Comparison of ENCODE assay signal across 8 cellular contexts in the genomic region with DNA sequence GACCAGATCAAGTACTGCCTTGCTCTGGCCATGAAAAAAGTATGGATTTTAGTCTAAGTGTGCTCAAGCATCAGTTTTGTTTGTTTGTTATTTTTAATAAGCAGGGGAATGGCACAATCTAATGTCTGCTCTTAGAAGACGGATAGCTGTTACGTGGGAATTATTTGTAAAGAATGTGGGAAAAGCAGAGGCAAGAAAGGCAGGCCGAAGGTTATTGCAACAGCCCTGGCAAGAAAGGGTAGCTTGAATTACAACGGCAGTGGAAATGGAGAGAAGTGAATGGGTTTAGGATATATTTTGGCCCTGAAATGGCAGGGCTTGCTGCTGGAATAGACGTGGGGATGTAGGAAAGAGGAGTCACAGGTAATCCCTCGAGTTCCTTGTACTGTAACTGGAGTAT. TPM values are rescaled to one million over a fixed set of nuclear protein-coding genes. Genes with fewer than 3 reads are reported as not detected.
DNase-seq lines count a peak whose midpoint lies in the region; ATAC-seq, FAIRE-seq and TF ChIP-seq lines count a peak whose summit lies in the region.

No MANE protein-coding gene starts in this region.

- TF ChIP-seq RAD21 in SK-N-SH (IDR thresholded peaks at IDR 0.05; ENCODE audit: low read length): no peak

- peak overlapping the region; percentile 91 for H3K27ac Mint-ChIP-seq in activated naive CD8-positive, alpha-beta T cell
- H3K27ac Mint-ChIP-seq in stimulated activated naive CD8-positive, alpha-beta T cell treated with anti-CD3 and anti-CD28 coated beads, Interleukin-15, amount 100 ng/mL, for 72 hours: peak overlapping the region; percentile 49 to 89

- H2AFZ ChIP-seq in SK-N-SH (ENCODE audit: low read depth): peak overlapping the region; percentile 77

- H3F3A ChIP-seq in SK-N-SH (replicated peaks; ENCODE audit: insufficient read depth): peaks cover 12% of the 10 kb centered on the region

- peak overlapping the region; percentile 85 for H3K9ac ChIP-seq in SK-N-SH

- H3K4me1 ChIP-seq in SK-N-SH (ENCODE audit: control insufficient read depth in 1 of 2, insufficient read depth in 2 of 2, low read depth in 1 of 2, low read length in 1 of 2): peaks cover 18% of the 10 kb centered on the region in 2 experiments; a peak in 3 of 4 replicates

- TF ChIP-seq EP300 in SK-N-SH (IDR thresholded peaks at IDR 0.05; ENCODE audit: borderline replicate concordance in 1 of 2, low read depth in 1 of 2, low read length in 1 of 2): no peak

- no peak for DNase-seq in SK-N-SH
- DNase-seq in stimulated activated naive CD8-positive, alpha-beta T cell treated with anti-CD3 and anti-CD28 coated beads, Interleukin-15, amount 100 ng/mL, for 72 hours: no peak
- no peak for DNase-seq in NCI-H2029 treated with DMSO at 0.1 percent for 48 hours (lab: John Stamatoyannopoulos, UW)
- DNase-seq in GM12891 (ENCODE audit: insufficient read length, low spot score): no peak

- peak overlapping the region; percentile 55 to 87; a peak in 3 of 4 replicates for H3K27ac ChIP-seq in SK-N-SH (ENCODE audit: low read depth in 2 of 2, low read length in 1 of 2)

- H3K36me3 Mint-ChIP-seq in activated naive CD8-positive, alpha-beta T cell: peaks cover 7% of the 10 kb centered on the region

- H3K9me3 ChIP-seq in SK-N-SH (no peaks in the 10 kb centered on the region), iPS-18c (ENCODE audit: control insufficient read depth, insufficient read depth, low read length) (no peaks in the 10 kb centered on the region)

- peaks cover 15 to 28% of the 10 kb centered on the region in 2 experiments for H3K36me3 ChIP-seq in SK-N-SH (replicated peaks in 1 of 2; ENCODE audit: control insufficient read depth in 1 of 2, insufficient read depth in 2 of 2, low read length in 1 of 2)

- no peaks in the 10 kb centered on the region for H4K20me1 ChIP-seq in SK-N-SH (ENCODE audit: insufficient read depth)

- 51% methylated on average over 6 of the region's 6 CpGs for WGBS in SK-N-SH (ENCODE audit: low lambda C conversion rate)

- FAIRE-seq in GM12891 (lab: Jason Lieb, UNC): no peak

- peak overlapping the region; percentile 96 for H3K4me3 Mint-ChIP-seq in activated naive CD8-positive, alpha-beta T cell
- peak overlapping the region; percentile 88 to 96 for H3K4me3 Mint-ChIP-seq in stimulated activated naive CD8-positive, alpha-beta T cell treated with anti-CD3 and anti-CD28 coated beads, Interleukin-15, amount 100 ng/mL, for 72 hours

- peak overlapping the region; percentile 93 for H3K4me2 ChIP-seq in SK-N-SH

- H3K27me3 ChIP-seq in SK-N-SH (ENCODE audit: insufficient read depth): no peaks in the 10 kb centered on the region

- no peak for TF ChIP-seq POLR2A in GM12891 (IDR thresholded peaks at IDR 0.05; ENCODE audit: low read depth, low read length)

- H3K27me3 Mint-ChIP-seq in activated naive CD8-positive, alpha-beta T cell: peaks cover 1% of the 10 kb centered on the region
- no peaks in the 10 kb centered on the region for H3K27me3 Mint-ChIP-seq in stimulated activated naive CD8-positive, alpha-beta T cell treated with anti-CD3 and anti-CD28 coated beads, Interleukin-15, amount 100 ng/mL, for 72 hours

- TF ChIP-seq CTCF in SK-N-SH (IDR thresholded peaks at IDR 0.05): no peak

- H3K79me2 ChIP-seq in SK-N-SH (ENCODE audit: insufficient read depth): peaks cover 58% of the 10 kb centered on the region

- no peak for ATAC-seq in SK-N-SH treated with all-trans-retinoic acid at 6 μM for 48 hours
- ATAC-seq in stimulated activated naive CD8-positive, alpha-beta T cell treated with anti-CD3 and anti-CD28 coated beads, Interleukin-15, amount 100 ng/mL, for 72 hours: no peak
- ATAC-seq in GM18519 (IDR thresholded peaks at IDR 0.05; ENCODE audit: low FRiP score, unreplicated experiment): no peak

- POLR2A ChIA-PET in SK-N-SH (lab: Yijun Ruan, JAX): interaction anchor here (0.9 to 1.5 kb wide), 2 partner anchors 15 to 123 kb away, joined by 3 read pairs; a partner anchor contains a TSS

- H3K4me3 ChIP-seq in SK-N-SH (ENCODE audit: low read depth in 2 of 2, low read length in 1 of 2) (peak overlapping the region; percentile 77 to 85), iPS-18c (ENCODE audit: insufficient read depth, low read depth, low read length) (peak overlapping the region; percentile 95)

- CTCF ChIA-PET in SK-N-SH (lab: Yijun Ruan, JAX): interaction anchor here (0.7 to 8.2 kb wide), 9 partner anchors 13 to 674 kb away, joined by 3 to 97 read pairs (median 3); a partner anchor contains a TSS

- H3K9me3 Mint-ChIP-seq in activated naive CD8-positive, alpha-beta T cell (ENCODE audit: low read depth): no peaks in the 10 kb centered on the region
- H3K9me3 Mint-ChIP-seq in stimulated activated naive CD8-positive, alpha-beta T cell treated with anti-CD3 and anti-CD28 coated beads, Interleukin-15, amount 100 ng/mL, for 72 hours: no peaks in the 10 kb centered on the region

- no peaks in the 10 kb centered on the region for H3K9me2 ChIP-seq in SK-N-SH

- peaks cover 42% of the 10 kb centered on the region for H3K4me1 Mint-ChIP-seq in activated naive CD8-positive, alpha-beta T cell (ENCODE audit: low read depth)
- peaks cover 77% of the 10 kb centered on the region for H3K4me1 Mint-ChIP-seq in stimulated activated naive CD8-positive, alpha-beta T cell treated with anti-CD3 and anti-CD28 coated beads, Interleukin-15, amount 100 ng/mL, for 72 hours

TF ChIP-seq in SK-N-SH, 30 proteins besides CTCF, POLR2A, EP300 and RAD21 (continues in another document):
- TF ChIP-seq FOXJ3 (CRISPR knock-in tag; IDR thresholded peaks at IDR 0.05) (no peak), FOXM1 (IDR thresholded peaks at IDR 0.05; ENCODE audit: low read depth) (no peak), NRF1 (IDR thresholded peaks at IDR 0.05; ENCODE audit: low read depth, low read length) (no peak), EZH2phosphoT487 (IDR thresholded peaks at IDR 0.05; ENCODE audit: borderline replicate concordance, low read depth) (no peak)
- TF ChIP-seq, protein P1, sequence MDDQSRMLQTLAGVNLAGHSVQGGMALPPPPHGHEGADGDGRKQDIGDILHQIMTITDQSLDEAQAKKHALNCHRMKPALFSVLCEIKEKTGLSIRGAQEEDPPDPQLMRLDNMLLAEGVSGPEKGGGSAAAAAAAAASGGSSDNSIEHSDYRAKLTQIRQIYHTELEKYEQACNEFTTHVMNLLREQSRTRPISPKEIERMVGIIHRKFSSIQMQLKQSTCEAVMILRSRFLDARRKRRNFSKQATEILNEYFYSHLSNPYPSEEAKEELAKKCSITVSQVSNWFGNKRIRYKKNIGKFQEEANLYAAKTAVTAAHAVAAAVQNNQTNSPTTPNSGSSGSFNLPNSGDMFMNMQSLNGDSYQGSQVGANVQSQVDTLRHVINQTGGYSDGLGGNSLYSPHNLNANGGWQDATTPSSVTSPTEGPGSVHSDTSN (IDR thresholded peaks at IDR 0.05): no peak

TF ChIP-seq in SK-N-SH treated with all-trans-retinoic acid at 6 μM for 48 hours, 23 proteins besides CTCF, POLR2A, EP300 and RAD21:
- TF ChIP-seq ZNF70 (CRISPR knock-in tag; IDR thresholded peaks at IDR 0.05) (no peak), TOX (CRISPR knock-in tag; IDR thresholded peaks at IDR 0.05; ENCODE audit: borderline replicate concordance) (no peak)

TF ChIP-seq in GM12891, 5 proteins besides CTCF, POLR2A, EP300 and RAD21:
- TF ChIP-seq TAF1 (IDR thresholded peaks at IDR 0.05; ENCODE audit: low read depth, low read length): no peak
- TF ChIP-seq POLR2AphosphoS5 (IDR thresholded peaks at IDR 0.05; ENCODE audit: low read depth, low read length): no peak
- TF ChIP-seq POU2F2 (IDR thresholded peaks at IDR 0.05; ENCODE audit: low read depth, low read length): no peak
- TF ChIP-seq SPI1 (IDR thresholded peaks at IDR 0.05; ENCODE audit: low read depth, low read length): no peak
- no peak for TF ChIP-seq PAX5 (IDR thresholded peaks at IDR 0.05; ENCODE audit: insufficient read depth, low read length, severe bottlenecking)

RNA-seq across cellular contexts. Expression of a gene that starts 1.0 kb away (rescaled TPM):
- polyA plus RNA-seq in SK-N-SH (2012; rRNA removed): 1.2 and 1.4 TPM in 2 replicates
- polyA plus RNA-seq in SK-N-SH (2012; cell fraction: cytosol; rRNA removed): 1.2 and 1.6 TPM in 2 replicates
- 0.55 and 0.80 TPM in 2 replicates for polyA plus RNA-seq in SK-N-SH (2012; cell fraction: nucleus; rRNA removed)
- polyA plus RNA-seq in GM12891 (2012; ENCODE audit: low read depth, missing spikeins): 3.9 TPM

RNA-seq across cellular contexts. Expression of a gene that starts 26.8 kb away (rescaled TPM):
- polyA plus RNA-seq in SK-N-SH (2012; rRNA removed): 0.71 and 0.97 TPM in 2 replicates
- 0.62 and 0.94 TPM in 2 replicates for polyA plus RNA-seq in SK-N-SH (2012; cell fraction: cytosol; rRNA removed)
- polyA plus RNA-seq in SK-N-SH (2012; cell fraction: nucleus; rRNA removed): 2.0 and 2.2 TPM in 2 replicates
- polyA plus RNA-seq in GM12891 (2012; ENCODE audit: low read depth, missing spikeins): 14.0 TPM

RNA-seq across cellular contexts. Expression of a gene that starts 54.1 kb away (rescaled TPM):
- polyA plus RNA-seq in SK-N-SH (2012; rRNA removed): 56.6 and 64.4 TPM in 2 replicates
- 37.8 and 55.1 TPM in 2 replicates for polyA plus RNA-seq in SK-N-SH (2012; cell fraction: cytosol; rRNA removed)
- 20.0 and 20.1 TPM in 2 replicates for polyA plus RNA-seq in SK-N-SH (2012; cell fraction: nucleus; rRNA removed)
- 64.0 TPM for polyA plus RNA-seq in GM12891 (2012; ENCODE audit: low read depth, missing spikeins)

RNA-seq across cellular contexts. Expression of a gene that starts 54.3 kb away (rescaled TPM):
- polyA plus RNA-seq in SK-N-SH (2012; rRNA removed): 165 and 192 TPM in 2 replicates
- 129 and 173 TPM in 2 replicates for polyA plus RNA-seq in SK-N-SH (2012; cell fraction: cytosol; rRNA removed)
- 92.2 and 93.2 TPM in 2 replicates for polyA plus RNA-seq in SK-N-SH (2012; cell fraction: nucleus; rRNA removed)
- 16.1 TPM for polyA plus RNA-seq in GM12891 (2012; ENCODE audit: low read depth, missing spikeins)
